In the genomic region with DNA sequence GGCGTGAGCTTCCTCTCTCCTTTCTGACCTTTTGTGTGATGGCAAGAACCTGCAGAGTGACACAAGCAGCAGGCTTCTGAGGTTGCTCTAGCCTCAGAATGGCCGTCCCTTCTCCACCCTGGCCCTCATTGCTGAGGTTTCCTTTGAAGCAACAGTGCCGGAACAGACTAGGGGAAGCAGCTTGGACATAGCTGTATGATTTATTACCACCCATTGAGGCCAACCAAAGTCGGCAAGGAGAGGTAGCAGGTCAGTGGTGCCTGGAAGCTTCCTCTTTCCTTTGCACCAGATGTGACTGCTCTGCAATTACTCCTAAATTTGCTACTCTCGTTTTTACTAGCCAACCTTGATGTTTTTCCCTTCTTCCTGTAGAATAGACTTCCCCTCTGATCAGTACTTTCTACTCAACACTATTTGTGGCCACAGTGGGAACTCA, we compare ENCODE assay signal across 8 cellular contexts. TPM values are rescaled to one million over a fixed set of nuclear protein-coding genes. Genes with fewer than 3 reads are reported as not detected.
DNase-seq lines count a peak whose midpoint lies in the region; ATAC-seq, FAIRE-seq and TF ChIP-seq lines count a peak whose summit lies in the region.

No MANE protein-coding gene starts in this region.

- intact Hi-C loops in natural killer cell (cut with micrococcal nuclease) = no loop called here

- H3K36me3 Mint-ChIP-seq in activated T-helper 17 cell treated with anti-CD3 and anti-CD28 coated beads, Interleukin-2, amount 50 U/mL, for 72 hours (ENCODE audit: low read depth) = peaks cover 64% of the 10 kb centered on the region
- H3K36me3 Mint-ChIP-seq in natural killer cell = no peaks in the 10 kb centered on the region

- H3K4me3 Mint-ChIP-seq in activated T-helper 17 cell treated with anti-CD3 and anti-CD28 coated beads, Interleukin-2, amount 50 U/mL, for 72 hours = peak overlapping the region; percentile 26
- peak overlapping the region; percentile 41 for H3K4me3 Mint-ChIP-seq in natural killer cell

- no peaks in the 10 kb centered on the region for H3K9me3 Mint-ChIP-seq in activated T-helper 17 cell treated with anti-CD3 and anti-CD28 coated beads, Interleukin-2, amount 50 U/mL, for 72 hours
- H3K9me3 Mint-ChIP-seq in natural killer cell = no peaks in the 10 kb centered on the region

- peak overlapping the region; percentile 2 for H3K27ac Mint-ChIP-seq in activated T-helper 17 cell treated with anti-CD3 and anti-CD28 coated beads, Interleukin-2, amount 50 U/mL, for 72 hours
- H3K27ac Mint-ChIP-seq in natural killer cell = peak overlapping the region; percentile 46 to 62

- FAIRE-seq in GM12892 (lab: Jason Lieb, UNC) = peak; percentile 89

- H3K4me1 Mint-ChIP-seq in activated T-helper 17 cell treated with anti-CD3 and anti-CD28 coated beads, Interleukin-2, amount 50 U/mL, for 72 hours = peaks cover 60% of the 10 kb centered on the region
- peaks cover 62 to 65% of the 10 kb centered on the region in 2 donors for H3K4me1 Mint-ChIP-seq in natural killer cell

- H3K27me3 Mint-ChIP-seq in activated T-helper 17 cell treated with anti-CD3 and anti-CD28 coated beads, Interleukin-2, amount 50 U/mL, for 72 hours = no peaks in the 10 kb centered on the region
- no peaks in the 10 kb centered on the region for H3K27me3 Mint-ChIP-seq in natural killer cell (ENCODE audit: low read depth in 2 of 2)

- TF ChIP-seq CTCF in natural killer cell (IDR thresholded peaks at IDR 0.05) = no peak

- no peak for DNase-seq in GM12892 (ENCODE audit: insufficient read length)
- no peak for DNase-seq in natural killer cell
- DNase-seq in NCI-H2196 (lab: John Stamatoyannopoulos, UW; ENCODE audit: unreplicated experiment) = no peak
- DNase-seq in SHP77 treated with DMSO at 0.1 percent for 48 hours (lab: John Stamatoyannopoulos, UW) = no peak
- DNase-seq in T1000 (lab: John Stamatoyannopoulos, UW) = no peak

- ATAC-seq in HG02870 (IDR thresholded peaks at IDR 0.05; ENCODE audit: unreplicated experiment) = peak; percentile 50
- peak; percentile 55 for ATAC-seq in activated T-helper 17 cell treated with anti-CD3 and anti-CD28 coated beads, Interleukin-2, amount 50 U/mL, for 72 hours (replicated peaks)
- peak; percentile 34 to 58 (median 54) for ATAC-seq in natural killer cell
- ATAC-seq in HG03442 (IDR thresholded peaks at IDR 0.05; ENCODE audit: unreplicated experiment) = no peak

- no peak for TF ChIP-seq POLR2A in GM12892 (IDR thresholded peaks at IDR 0.05; ENCODE audit: low read depth, low read length)

RNA-seq across cellular contexts. Expression of gene PTPN1, which starts 31.4 kb away (rescaled TPM):
- polyA plus RNA-seq in GM12892 (2012; ENCODE audit: missing spikeins) = 36.9 TPM
- total RNA-seq in activated T-helper 17 cell treated with anti-CD3 and anti-CD28 coated beads, Interleukin-2, amount 50 U/mL, for 72 hours = 10 to 100 TPM; 68.3 to 77.1 TPM
- total RNA-seq in natural killer cell = 10 to 100 TPM; 52.9 to 64.5 (median 58.3) TPM
